ENCODE assay signal across 8 cellular contexts in genomic region chr6:157980288-157981131, GRCh38. TPM values are rescaled to one million over a fixed set of nuclear protein-coding genes. Genes with fewer than 3 reads are reported as not detected.
A peak's percentile ranks its signal among the peaks of the same experiment; 100 is the strongest.
DNase-seq lines count a peak whose midpoint lies in the region; ATAC-seq, FAIRE-seq and TF ChIP-seq lines count a peak whose summit lies in the region.

No MANE protein-coding gene starts in this region.

- DNase-seq in NOMO-1 treated with dmso at 0.1 percent for 144 hours (lab: John Stamatoyannopoulos, UW; ENCODE audit: unreplicated experiment), result peak; percentile 11
- no peak for DNase-seq in H1 (ENCODE audit: low read depth in 1 of 2, low spot score in 2 of 2)
- no peak for DNase-seq in hepatic stellate cell (ENCODE audit: low spot score)
- DNase-seq in activated effector memory CD4-positive, alpha-beta T cell treated with anti-CD3 and anti-CD28 coated beads, Interleukin-2, amount 50 U/mL, for 16 hours, result no peak
- DNase-seq in activated CD4-positive, alpha-beta T cell treated with anti-CD3 and anti-CD28 coated beads, Interleukin-2, amount 50 U/mL, for 48 hours, result no peak

- H3K27ac ChIP-seq in H1 (ENCODE audit: low read depth, low read length) (no peak overlapping the region), neutrophil (peak overlapping the region; percentile 66)

- peak overlapping the region; percentile 65 to 89 for H3K4me2 ChIP-seq in H1 (ENCODE audit: insufficient read depth in 1 of 2, low read depth in 2 of 2, low read length in 2 of 2)

- WGBS in H1 (ENCODE audit: extremely low coverage in 1 of 2, insufficient coverage in 1 of 2, insufficient read length in 1 of 2, insufficient replicate concordance in 2 of 2, low coverage in 1 of 2, low lambda C conversion rate in 2 of 2, missing lambda C conversion rate in 1 of 2), 2 experiments, result 75% methylated on average over 16 of the region's 19 CpGs; no CpG with 5 or more reads in 1 of the 2 experiments

- no peak for FAIRE-seq in H1 (lab: Jason Lieb, UNC)

- H2BK20ac ChIP-seq in H1 (ENCODE audit: low read length), result no peak overlapping the region

- 0 out of 2 replicates have a peak overlapping the region, but pooled peaks have one; percentile 79 for H2AK5ac ChIP-seq in H1 (ENCODE audit: low read depth, low read length)

- POLR2A ChIA-PET in H1 (lab: Charles Lee; ENCODE audit: partially characterized antibody), result interaction anchor here (1.5 to 3.5 kb wide), 3 partner anchors 9 to 27 kb away, joined by 3 to 12 read pairs (median 12); no protein-coding TSS in a partner anchor

- peak overlapping the region; percentile 44; the same call in 1 of the 2 replicates for H2BK5ac ChIP-seq in H1 (ENCODE audit: low read depth, low read length)

- no peak overlapping the region for H3K14ac ChIP-seq in H1 (ENCODE audit: insufficient read length)

- H3K9me3 ChIP-seq in H1 (ENCODE audit: insufficient read depth in 2 of 2, low read depth in 1 of 2, low read length in 1 of 2), result no peaks in the 10 kb centered on the region
- no peaks in the 10 kb centered on the region for H3K9me3 ChIP-seq in neutrophil

- H3K23ac ChIP-seq in H1 (ENCODE audit: insufficient read length), result no peak overlapping the region

- no peak overlapping the region for H4K5ac ChIP-seq in H1 (ENCODE audit: insufficient read length, low read depth, low read length)

- no peak; a peak in 1 of 3 replicates for TF ChIP-seq POLR2A in H1 (IDR thresholded peaks at IDR 0.05; ENCODE audit: control extremely low read depth in 1 of 2, low read depth in 2 of 2, low read length in 2 of 2)

- H3K18ac ChIP-seq in H1 (ENCODE audit: extremely low read depth, low read length), result no peak overlapping the region; the same call in 1 of the 2 replicates

- peak; percentile 1 for ATAC-seq in GM19463 (IDR thresholded peaks at IDR 0.05; ENCODE audit: unreplicated experiment)
- ATAC-seq in GM18520 (IDR thresholded peaks at IDR 0.05; ENCODE audit: unreplicated experiment), result no peak

- no peak for TF ChIP-seq EP300 in H1 (IDR thresholded peaks at IDR 0.05; ENCODE audit: borderline replicate concordance in 1 of 2, low read depth in 2 of 2, low read length in 2 of 2)

- no peak for TF ChIP-seq RAD21 in H1 (IDR thresholded peaks at IDR 0.05 in 1 of 2, conservative IDR thresholded peaks at IDR 0.05 in 1 of 2; ENCODE audit: low read depth in 2 of 2, low read length in 2 of 2)

- peak overlapping the region; percentile 93; the same call in 1 of the 2 replicates for H2AFZ ChIP-seq in H1 (ENCODE audit: low read length)

- H3K4me1 ChIP-seq in H1 (replicated peaks in 1 of 4; ENCODE audit: control insufficient read depth in 3 of 4, insufficient read depth in 4 of 4, low read length in 3 of 4) (peaks cover 1 to 18% (median 14%) of the 10 kb centered on the region in 4 experiments), neutrophil (ENCODE audit: control insufficient read depth in 1 of 2, insufficient read depth in 1 of 2, low read depth in 1 of 2, low read length in 1 of 2) (peaks cover 38 to 54% of the 10 kb centered on the region in 2 experiments)

- H3K27me3 ChIP-seq in H1 (replicated peaks in 1 of 4; ENCODE audit: control insufficient read depth in 3 of 4, extremely low read depth in 1 of 4, insufficient read depth in 3 of 4, low read length in 3 of 4) (peaks cover 0 to 16% (median 11%) of the 10 kb centered on the region in 4 experiments; a peak in 5 of 7 replicates), neutrophil (peaks cover 6% of the 10 kb centered on the region)

- no peaks in the 10 kb centered on the region for H3K79me1 ChIP-seq in H1 (ENCODE audit: low read depth, low read length)

- no peak overlapping the region for H3K56ac ChIP-seq in H1 (replicated peaks; ENCODE audit: insufficient read length, low read depth, low read length)

- H2BK12ac ChIP-seq in H1 (ENCODE audit: low read depth, low read length), result peak overlapping the region; percentile 71

- no peak overlapping the region; a peak in 1 of 7 replicates for H3K9ac ChIP-seq in H1 (replicated peaks in 1 of 4; ENCODE audit: extremely low read depth in 1 of 4, low read depth in 3 of 4, low read length in 3 of 4)

- H3K4me3 ChIP-seq in H1 (ENCODE audit: extremely low read depth in 1 of 4, insufficient read depth in 2 of 4, low read depth in 3 of 4, low read length in 4 of 4) (peak overlapping the region; percentile 50 to 81 (median 62); a peak in 6 of 8 replicates), neutrophil (ENCODE audit: low read depth in 1 of 2, low read length in 1 of 2) (peak overlapping the region; percentile 71 to 88)

- H2BK120ac ChIP-seq in H1 (replicated peaks; ENCODE audit: low read depth, low read length), result no peak overlapping the region

- peaks cover 0 to 16% of the 10 kb centered on the region in 2 experiments; a peak in 2 of 4 replicates for H3K79me2 ChIP-seq in H1 (ENCODE audit: control insufficient read depth in 1 of 2, insufficient read depth in 2 of 2, low read length in 2 of 2)

- H4K8ac ChIP-seq in H1 (ENCODE audit: extremely low read depth, insufficient read depth, low read length), result peak overlapping the region; percentile 81; the same call in 1 of the 2 replicates

- H3K36me3 ChIP-seq in H1 (ENCODE audit: control insufficient read depth in 2 of 4, insufficient read depth in 4 of 4, low read length in 3 of 4) (no peaks in the 10 kb centered on the region), neutrophil (no peaks in the 10 kb centered on the region)

- peaks cover 5% of the 10 kb centered on the region; the same call in 1 of the 2 replicates for H3K23me2 ChIP-seq in H1 (ENCODE audit: low read depth, low read length)

- H2BK15ac ChIP-seq in H1 (ENCODE audit: low read length), result no peak overlapping the region; the same call in 1 of the 2 replicates

- peak overlapping the region; percentile 33 for H3K4ac ChIP-seq in H1 (replicated peaks; ENCODE audit: insufficient read length, low read depth, low read length)

- H4K20me1 ChIP-seq in H1 (replicated peaks in 1 of 2; ENCODE audit: control insufficient read depth in 1 of 2, insufficient read depth in 2 of 2, low read length in 2 of 2), result no peaks in the 10 kb centered on the region

- no peak for TF ChIP-seq CTCF in H1 (IDR thresholded peaks at IDR 0.05; ENCODE audit: control extremely low read depth in 1 of 3, insufficient read depth in 1 of 3, low read depth in 1 of 3, low read length in 3 of 3)
- TF ChIP-seq CTCF in neutrophil (IDR thresholded peaks at IDR 0.05), result no peak

- CTCF ChIA-PET in H1 (lab: Charles Lee; ENCODE audit: partially characterized antibody), result interaction anchor here (0.6 to 1.7 kb wide), 6 partner anchors 9 to 106 kb away, joined by 3 to 5 read pairs (median 4); no protein-coding TSS in a partner anchor

- H4K91ac ChIP-seq in H1 (replicated peaks; ENCODE audit: insufficient read length, low read length), result peak overlapping the region; percentile 44

TF ChIP-seq in H1, 55 proteins besides CTCF, POLR2A, EP300 and RAD21:
- no peak for TF ChIP-seq RNF2 (IDR thresholded peaks at IDR 0.05; ENCODE audit: borderline replicate concordance, low read depth, low read length, missing control alignments, poor library complexity, severe bottlenecking)
- TF ChIP-seq, protein P1, sequence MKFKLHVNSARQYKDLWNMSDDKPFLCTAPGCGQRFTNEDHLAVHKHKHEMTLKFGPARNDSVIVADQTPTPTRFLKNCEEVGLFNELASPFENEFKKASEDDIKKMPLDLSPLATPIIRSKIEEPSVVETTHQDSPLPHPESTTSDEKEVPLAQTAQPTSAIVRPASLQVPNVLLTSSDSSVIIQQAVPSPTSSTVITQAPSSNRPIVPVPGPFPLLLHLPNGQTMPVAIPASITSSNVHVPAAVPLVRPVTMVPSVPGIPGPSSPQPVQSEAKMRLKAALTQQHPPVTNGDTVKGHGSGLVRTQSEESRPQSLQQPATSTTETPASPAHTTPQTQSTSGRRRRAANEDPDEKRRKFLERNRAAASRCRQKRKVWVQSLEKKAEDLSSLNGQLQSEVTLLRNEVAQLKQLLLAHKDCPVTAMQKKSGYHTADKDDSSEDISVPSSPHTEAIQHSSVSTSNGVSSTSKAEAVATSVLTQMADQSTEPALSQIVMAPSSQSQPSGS (IDR thresholded peaks at IDR 0.05; ENCODE audit: low read length), result no peak
- 0 out of 2 replicates have a peak, but pooled peaks have one; percentile 1 for TF ChIP-seq SUZ12 (IDR thresholded peaks at IDR 0.05; ENCODE audit: low read length)
- TF ChIP-seq, protein P2, sequence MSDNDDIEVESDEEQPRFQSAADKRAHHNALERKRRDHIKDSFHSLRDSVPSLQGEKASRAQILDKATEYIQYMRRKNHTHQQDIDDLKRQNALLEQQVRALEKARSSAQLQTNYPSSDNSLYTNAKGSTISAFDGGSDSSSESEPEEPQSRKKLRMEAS (IDR thresholded peaks at IDR 0.05), result 0 out of 2 replicates have a peak, but pooled peaks have one; percentile 84
- no peak for TF ChIP-seq RXRA (IDR thresholded peaks at IDR 0.05; ENCODE audit: insufficient read depth, low read depth, low read length)

RNA-seq across cellular contexts. Expression of gene SYNJ2, which starts 1.2 kb away (rescaled TPM):
- total RNA-seq in H1 (2021; fragmentation: NEBNext Ultra II Directional; extraction: Animal tissue kit (Norgen Biotek cat#: 25700)), result 13.5 and 13.9 TPM in 2 replicates
- 3.7 TPM in 2 replicates for polyA plus RNA-seq in H1 (2011; rRNA removed)
- polyA plus RNA-seq in H1 (2011; cell fraction: cytosol; rRNA removed), result 3.4 TPM
- polyA plus RNA-seq in H1 (2011; cell fraction: nucleus; rRNA removed), result 8.0 TPM
- polyA plus RNA-seq in H1 (2012, experiment 1 of 2), result 4.8 to 6.4 TPM (median 5.5 TPM) in 4 replicates
- 2.3 TPM for polyA plus RNA-seq in H1 (2012, experiment 2 of 2)
- 6.1 TPM for polyA plus RNA-seq in H1 (2013, experiment 1 of 2)
- polyA plus RNA-seq in H1 (2013, experiment 2 of 2), result 5.8 TPM
- 8.9 and 9.5 TPM in 2 replicates for polyA minus RNA-seq in H1 (2011; rRNA and poly(A)+ RNA removed)
- 5.3 TPM for polyA minus RNA-seq in H1 (2011; cell fraction: cytosol; rRNA and poly(A)+ RNA removed)
- 6.2 TPM for polyA minus RNA-seq in H1 (2011; cell fraction: nucleus; rRNA and poly(A)+ RNA removed)
